Comparison of ENCODE assay signal across 11 cellular contexts in the genomic region with DNA sequence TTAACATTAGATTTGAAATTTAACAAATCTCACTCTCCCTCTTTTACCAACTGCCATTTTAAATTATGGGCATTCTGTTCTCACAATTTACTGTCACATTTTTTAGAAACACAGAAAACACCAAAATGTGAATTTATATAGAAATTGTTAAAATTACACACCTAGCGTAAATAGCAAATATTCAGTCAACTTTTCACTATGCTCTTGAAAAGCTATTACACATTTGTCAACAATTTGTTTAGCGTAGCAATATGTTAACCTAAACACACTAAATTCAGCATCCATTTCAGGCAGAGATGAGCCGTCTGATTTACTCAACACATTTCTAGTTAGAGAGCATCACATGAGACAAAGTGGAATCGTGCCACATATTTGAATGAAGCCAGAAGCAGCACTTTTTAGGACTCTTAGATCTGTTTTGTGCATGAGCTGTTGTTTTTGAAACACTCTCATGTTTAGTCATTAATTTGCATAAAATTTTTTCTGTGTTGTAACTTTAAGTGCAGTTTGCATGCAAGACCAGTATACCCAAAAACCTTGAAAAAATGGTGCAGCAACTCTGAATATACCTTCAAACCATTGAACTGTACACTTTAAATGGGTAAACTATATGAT. TPM values are rescaled to one million over a fixed set of nuclear protein-coding genes. Genes with fewer than 3 reads are reported as not detected.
DNase-seq lines count a peak whose midpoint lies in the region; ATAC-seq and TF ChIP-seq lines count a peak whose summit lies in the region.
"Had no signal": no experiment of that assay in that cellular context is flagged by ENCODE, and none has a peak within 500 bp of the region (broad histone marks: within the 10 kb centered on the region; RNA-seq: fewer than 3 reads in every experiment).

No MANE protein-coding gene starts in this region.

- H3K79me2 ChIP-seq in OCI-LY7 (ENCODE audit: insufficient read depth, low read depth, low read length), result peaks cover 29% of the 10 kb centered on the region; the same call in 1 of the 2 replicates

- ATAC-seq in GM19324 (IDR thresholded peaks at IDR 0.05; ENCODE audit: low FRiP score, unreplicated experiment) (peak; percentile 66), HG02759 (IDR thresholded peaks at IDR 0.05; ENCODE audit: unreplicated experiment) (peak; percentile 80), HG03558 (IDR thresholded peaks at IDR 0.05; ENCODE audit: extremely low read depth, unreplicated experiment) (peak; percentile 69)

- H3K9me2 ChIP-seq in OCI-LY7 (ENCODE audit: insufficient read depth, low read length), result no peaks in the 10 kb centered on the region

- BruUV-seq in OCI-LY7 (replicated peaks; lab: Mats Ljungman, UMichigan), result no TSS peak

- CTCF ChIA-PET in OCI-LY7 (lab: Charles Lee; ENCODE audit: unreplicated experiment), result no interaction called here

- no peaks in the 10 kb centered on the region for H3K9me3 ChIP-seq in OCI-LY7 (ENCODE audit: low read length)

- intact Hi-C loops in OCI-LY7 (cut with micrococcal nuclease; ENCODE audit: unreplicated experiment), result loop anchor here (10.0 kb wide), 1 partner anchor 931 kb away; a partner anchor contains a TSS

- TF ChIP-seq CTCF in GM12864 (IDR thresholded peaks at IDR 0.05; ENCODE audit: low read depth, low read length, missing control alignments) (no peak), OCI-LY7 (conservative IDR thresholded peaks at IDR 0.05; ENCODE audit: low read length) (no peak)

- no peak overlapping the region for H3K27ac ChIP-seq in OCI-LY7 (ENCODE audit: low read depth, low read length, poor library complexity, severe bottlenecking)
- H3K27ac ChIP-seq: RWPE1 had no signal

- no peak overlapping the region; the same call in 1 of the 2 replicates for H3K4me3 ChIP-seq in GM12864 (ENCODE audit: low read depth, low read length)
- no peak overlapping the region for H3K4me3 ChIP-seq in OCI-LY7 (ENCODE audit: low read depth, low read length, poor library complexity, severe bottlenecking)

- H2AFZ ChIP-seq in OCI-LY7 (ENCODE audit: low read length), result no peak overlapping the region

- DNase-seq in GM12864 (ENCODE audit: low read depth) (peak; percentile 84), OCI-LY7 (ENCODE audit: low spot score) (no peak), middle frontal gyrus (ENCODE audit: extremely low spot score, low spot score) (no peak), DMS114 treated with DMSO at 0.1 percent for 48 hours (lab: John Stamatoyannopoulos, UW; ENCODE audit: unreplicated experiment) (no peak)
- DNase-seq in activated CD8-positive, alpha-beta memory T cell treated with anti-CD3 and anti-CD28 coated beads, Interleukin-2, amount 50 U/mL, for 48 hours, result no peak
- DNase-seq: activated CD4-positive, alpha-beta T cell treated with anti-CD3 and anti-CD28 coated beads for 4 hours; NCI-H1694 had no signal

- no peak overlapping the region for H3K4me2 ChIP-seq in OCI-LY7 (ENCODE audit: low read length)

- POLR2A ChIA-PET in OCI-LY7 (lab: Charles Lee), result no interaction called here

- H3K36me3 ChIP-seq in OCI-LY7 (ENCODE audit: insufficient read depth, low read length), result peaks cover 5% of the 10 kb centered on the region; the same call in 1 of the 2 replicates

- H4K20me1 ChIP-seq in OCI-LY7 (ENCODE audit: insufficient read depth, low read length), result 0 out of 2 replicates have a peak, but pooled peaks cover 2% of the 10 kb centered on the region

- H3K4me1 ChIP-seq in OCI-LY7 (ENCODE audit: insufficient read depth, low read length, poor library complexity, severe bottlenecking), result peaks cover 18% of the 10 kb centered on the region

RNA-seq across cellular contexts. Expression of a gene that starts 8.2 kb away (rescaled TPM):
- 16.3 and 21.1 TPM in 2 replicates for total RNA-seq in OCI-LY7 (2014; rRNA removed; shearing (Covaris generic))
- 26.3 and 32.9 TPM in 2 replicates for total RNA-seq in OCI-LY7 (2022)
